In the genomic region with DNA sequence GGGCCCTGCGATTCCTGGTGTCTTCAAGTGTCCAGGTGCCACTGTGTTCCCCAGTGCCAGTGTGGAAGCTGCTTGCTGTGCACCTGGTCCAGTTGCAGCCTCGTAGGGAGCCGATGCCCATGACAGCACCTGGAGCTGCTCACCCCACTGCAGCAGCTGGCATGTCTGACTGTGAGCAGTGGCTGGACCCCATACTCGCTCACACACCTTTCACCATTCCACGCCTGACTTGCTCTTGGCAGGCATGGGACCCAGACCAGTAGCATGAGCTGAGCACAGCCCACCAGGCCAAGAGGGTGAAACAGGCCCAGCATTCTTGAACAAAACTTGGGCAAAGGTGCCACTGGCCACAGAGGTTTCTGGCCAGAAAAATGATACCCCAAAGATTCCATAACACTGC, we compare ENCODE assay signal across 19 cellular contexts.
DNase-seq lines count a peak whose midpoint lies in the region; ATAC-seq, FAIRE-seq and TF ChIP-seq lines count a peak whose summit lies in the region.
"Had no signal": no experiment of that assay in that cellular context is flagged by ENCODE, and none has a peak within 500 bp of the region (broad histone marks: within the 10 kb centered on the region; RNA-seq: fewer than 3 reads in every experiment).

No MANE protein-coding gene starts in this region.

- H2AFZ ChIP-seq in IMR-90 (replicated peaks; ENCODE audit: low read length, poor library complexity), result peak overlapping the region; percentile 32
- no peak overlapping the region for H2AFZ ChIP-seq in H1 (ENCODE audit: low read length)
- no peak overlapping the region for H2AFZ ChIP-seq in neuronal stem cell (ENCODE audit: low read length)
- H2AFZ ChIP-seq: GM23338 had no signal

- dilution Hi-C loops in IMR-90 (cut with HindIII; ENCODE audit: low sequenced_read_pairs, unreplicated experiment), result no loop called here

- H3K4me3 Mint-ChIP-seq in activated T-cell treated with anti-CD3 and anti-CD28 coated beads, Interleukin-2, amount 50 U/mL, for 24 hours, result no peak overlapping the region
- H3K4me3 Mint-ChIP-seq: CD4-positive, alpha-beta memory T cell; GM23338 had no signal

- H2BK20ac ChIP-seq in IMR-90 (ENCODE audit: low read depth, low read length), result no peak overlapping the region
- H2BK20ac ChIP-seq in H1 (ENCODE audit: low read length), result no peak overlapping the region

- H4K5ac ChIP-seq in IMR-90 (ENCODE audit: low read depth, low read length) (no peak overlapping the region), H1 (ENCODE audit: insufficient read length, low read depth, low read length) (no peak overlapping the region)

- no peak overlapping the region for H3K4ac ChIP-seq in IMR-90 (ENCODE audit: low read depth, low read length)
- no peak overlapping the region for H3K4ac ChIP-seq in H1 (replicated peaks; ENCODE audit: insufficient read length, low read depth, low read length)
- H3K4ac ChIP-seq in neuronal stem cell (ENCODE audit: low read length), result peak overlapping the region; percentile 84

- no peak for ATAC-seq in IMR-90 (ENCODE audit: low read depth)
- no peak for ATAC-seq in sciatic nerve
- ATAC-seq: GM12878, GM23338 had no signal

- TF ChIP-seq EP300 in H1 (IDR thresholded peaks at IDR 0.05; ENCODE audit: borderline replicate concordance in 1 of 2, low read depth in 2 of 2, low read length in 2 of 2), result no peak

- FAIRE-seq in H1 (lab: Jason Lieb, UNC), result no peak
- FAIRE-seq: G401.6, GM12878, GM19239 had no signal

- H2BK12ac ChIP-seq in H1 (ENCODE audit: low read depth, low read length) (no peak overlapping the region), neuronal stem cell (ENCODE audit: low read length) (no peak overlapping the region)

- H2BK120ac ChIP-seq in IMR-90 (ENCODE audit: low read depth, low read length), result no peak overlapping the region
- no peak overlapping the region for H2BK120ac ChIP-seq in H1 (replicated peaks; ENCODE audit: low read depth, low read length)
- no peak overlapping the region for H2BK120ac ChIP-seq in neuronal stem cell (ENCODE audit: low read depth, low read length)

- H3K27me3 ChIP-seq in IMR-90 (ENCODE audit: control insufficient read depth, insufficient read depth, low read length), result peaks cover 4% of the 10 kb centered on the region; the same call in 1 of the 2 replicates
- no peaks in the 10 kb centered on the region; a peak in 1 of 7 replicates for H3K27me3 ChIP-seq in H1 (replicated peaks in 1 of 4; ENCODE audit: control insufficient read depth in 3 of 4, extremely low read depth in 1 of 4, insufficient read depth in 3 of 4, low read length in 3 of 4)
- H3K27me3 ChIP-seq in neuronal stem cell (ENCODE audit: control insufficient read depth in 3 of 3, insufficient read depth in 3 of 3, low read depth in 1 of 3, low read length in 3 of 3), result peaks cover 0 to 20% (median 0%) of the 10 kb centered on the region in 3 experiments

- H3K56ac ChIP-seq in IMR-90 (ENCODE audit: extremely low read depth, insufficient read depth, low read length) (no peak overlapping the region), H1 (replicated peaks; ENCODE audit: insufficient read length, low read depth, low read length) (no peak overlapping the region)

- no peak overlapping the region for H4K91ac ChIP-seq in IMR-90 (ENCODE audit: insufficient read depth, low read depth, low read length)
- no peak overlapping the region for H4K91ac ChIP-seq in H1 (replicated peaks; ENCODE audit: insufficient read length, low read length)
- H4K91ac ChIP-seq in neuronal stem cell (ENCODE audit: low read depth, low read length, poor library complexity), result no peak overlapping the region

- no peak overlapping the region for H3K27ac Mint-ChIP-seq in activated T-cell treated with anti-CD3 and anti-CD28 coated beads, Interleukin-2, amount 50 U/mL, for 24 hours
- H3K27ac Mint-ChIP-seq: CD4-positive, alpha-beta memory T cell; GM23338 had no signal

- H2BK15ac ChIP-seq in IMR-90 (ENCODE audit: low read depth, low read length) (no peak overlapping the region), H1 (ENCODE audit: low read length) (0 out of 2 replicates have a peak overlapping the region, but pooled peaks have one; percentile 29), neuronal stem cell (ENCODE audit: low read length) (no peak overlapping the region)

- H2BK5ac ChIP-seq in IMR-90 (ENCODE audit: low read depth, low read length, poor library complexity, severe bottlenecking) (no peak overlapping the region), H1 (ENCODE audit: low read depth, low read length) (no peak overlapping the region), neuronal stem cell (ENCODE audit: low read length) (no peak overlapping the region)

- intact Hi-C loops in IMR-90 (cut with micrococcal nuclease) (no loop called here), sciatic nerve (cut with DNase I) (no loop called here)

- no peaks in the 10 kb centered on the region for H3K79me1 ChIP-seq in IMR-90 (ENCODE audit: low read depth in 1 of 2, low read length in 2 of 2)
- no peaks in the 10 kb centered on the region for H3K79me1 ChIP-seq in H1 (ENCODE audit: low read depth, low read length)
- H3K79me1 ChIP-seq in neuronal stem cell (ENCODE audit: low read depth, low read length), result no peaks in the 10 kb centered on the region

- H3K23ac ChIP-seq in IMR-90 (ENCODE audit: low read depth, low read length), result no peak overlapping the region
- no peak overlapping the region for H3K23ac ChIP-seq in H1 (ENCODE audit: insufficient read length)
- no peak overlapping the region for H3K23ac ChIP-seq in neuronal stem cell (ENCODE audit: low read depth, low read length, poor library complexity)

- 61% methylated on average over 3 of the region's 5 CpGs; no CpG with 5 or more reads in 1 of the 2 experiments for WGBS in IMR-90 (ENCODE audit: extremely low coverage in 2 of 2, insufficient read length in 1 of 2), 2 experiments
- 77% methylated on average over 5 of the region's 5 CpGs; no CpG with 5 or more reads in 1 of the 2 experiments for WGBS in H1 (ENCODE audit: extremely low coverage in 1 of 2, insufficient coverage in 1 of 2, insufficient read length in 1 of 2, insufficient replicate concordance in 2 of 2, low coverage in 1 of 2, low lambda C conversion rate in 2 of 2, missing lambda C conversion rate in 1 of 2), 2 experiments
- no CpG with 5 or more reads among the region's 5 CpGs for WGBS in neuronal stem cell (ENCODE audit: extremely low coverage in 2 of 2, insufficient read length in 2 of 2, insufficient replicate concordance in 1 of 2), 2 donors

- H3K79me2 ChIP-seq in H1 (ENCODE audit: control insufficient read depth in 1 of 2, insufficient read depth in 2 of 2, low read length in 2 of 2), result no peaks in the 10 kb centered on the region

- no TSS peak for BruUV-seq in IMR-90 (replicated peaks; lab: Mats Ljungman, UMichigan)

- TF ChIP-seq RAD21 in IMR-90 (IDR thresholded peaks at IDR 0.05; ENCODE audit: low read length) (no peak), H1 (IDR thresholded peaks at IDR 0.05 in 1 of 2, conservative IDR thresholded peaks at IDR 0.05 in 1 of 2; ENCODE audit: low read depth in 2 of 2, low read length in 2 of 2) (no peak)

- no peak overlapping the region for H3K14ac ChIP-seq in IMR-90 (replicated peaks; ENCODE audit: low read depth, low read length)
- H3K14ac ChIP-seq in H1 (ENCODE audit: insufficient read length), result no peak overlapping the region
- H3K14ac ChIP-seq in neuronal stem cell (ENCODE audit: low read length), result peak overlapping the region; percentile 89

- H3K27ac ChIP-seq in IMR-90 (ENCODE audit: insufficient read depth, low read length), result no peak overlapping the region
- H3K27ac ChIP-seq in H1 (ENCODE audit: low read depth, low read length), result no peak overlapping the region
- H3K27ac ChIP-seq in neuronal stem cell (replicated peaks; ENCODE audit: low read length), result no peak overlapping the region

- H3K4me1 ChIP-seq in IMR-90 (ENCODE audit: control insufficient read depth, insufficient read depth, low read length) (peaks cover 2% of the 10 kb centered on the region; the same call in 1 of the 2 replicates), H1 (replicated peaks in 1 of 4; ENCODE audit: control insufficient read depth in 3 of 4, insufficient read depth in 4 of 4, low read length in 3 of 4) (no peaks in the 10 kb centered on the region; a peak in 1 of 7 replicates), neuronal stem cell (ENCODE audit: control insufficient read depth in 2 of 2, insufficient read depth in 1 of 2, low read depth in 1 of 2, low read length in 2 of 2) (peaks cover 0 to 5% of the 10 kb centered on the region in 2 donors)

- H3K36me3 Mint-ChIP-seq in activated T-cell treated with anti-CD3 and anti-CD28 coated beads, Interleukin-2, amount 50 U/mL, for 24 hours (ENCODE audit: low read depth), result no peaks in the 10 kb centered on the region
- H3K36me3 Mint-ChIP-seq: CD4-positive, alpha-beta memory T cell had no signal

- no peaks in the 10 kb centered on the region for H3K9me3 Mint-ChIP-seq in activated T-cell treated with anti-CD3 and anti-CD28 coated beads, Interleukin-2, amount 50 U/mL, for 24 hours

- peaks cover 5% of the 10 kb centered on the region; the same call in 1 of the 2 replicates for H3K9me3 ChIP-seq in IMR-90 (ENCODE audit: control insufficient read depth, insufficient read depth, low read length)
- 0 out of 4 replicates have a peak, but pooled peaks cover 0 to 6% of the 10 kb centered on the region in 2 experiments for H3K9me3 ChIP-seq in H1 (ENCODE audit: insufficient read depth in 2 of 2, low read depth in 1 of 2, low read length in 1 of 2)
- H3K9me3 ChIP-seq in neuronal stem cell (replicated peaks in 1 of 2; ENCODE audit: control insufficient read depth in 2 of 2, insufficient read depth in 1 of 2, low read depth in 1 of 2, low read length in 2 of 2), result peaks cover 0 to 5% of the 10 kb centered on the region in 2 donors

- H3K36me3 ChIP-seq in IMR-90 (ENCODE audit: control insufficient read depth, insufficient read depth, low read length) (no peaks in the 10 kb centered on the region), H1 (ENCODE audit: control insufficient read depth in 2 of 4, insufficient read depth in 4 of 4, low read length in 3 of 4) (no peaks in the 10 kb centered on the region), neuronal stem cell (replicated peaks in 1 of 2; ENCODE audit: control insufficient read depth in 2 of 2, insufficient read depth in 2 of 2, low read length in 2 of 2) (peaks cover 0 to 2% of the 10 kb centered on the region in 2 donors)

- H3K9me1 ChIP-seq in IMR-90 (ENCODE audit: insufficient read depth, low read length), result no peaks in the 10 kb centered on the region

- H3K18ac ChIP-seq in IMR-90 (ENCODE audit: low read depth, low read length) (no peak overlapping the region), H1 (ENCODE audit: extremely low read depth, low read length) (no peak overlapping the region), neuronal stem cell (ENCODE audit: low read length) (no peak overlapping the region)

- TF ChIP-seq CTCF in IMR-90 (conservative IDR thresholded peaks at IDR 0.05; ENCODE audit: low read depth, low read length), result no peak
- TF ChIP-seq CTCF in H1 (IDR thresholded peaks at IDR 0.05; ENCODE audit: control extremely low read depth in 1 of 3, insufficient read depth in 1 of 3, low read depth in 1 of 3, low read length in 3 of 3), result no peak
- TF ChIP-seq CTCF in GM10248 (IDR thresholded peaks at IDR 0.05; ENCODE audit: control extremely low read depth, extremely low read depth, low read depth, missing control alignments), result no peak

- no peak overlapping the region for H2AK5ac ChIP-seq in IMR-90 (ENCODE audit: low read depth, low read length)
- H2AK5ac ChIP-seq in H1 (ENCODE audit: low read depth, low read length), result 0 out of 2 replicates have a peak overlapping the region, but pooled peaks have one; percentile 9
- peak overlapping the region; percentile 88 for H2AK5ac ChIP-seq in neuronal stem cell (ENCODE audit: low read depth, low read length)

- H2AK9ac ChIP-seq in IMR-90 (replicated peaks; ENCODE audit: low read depth, low read length, poor library complexity), result no peak overlapping the region

- H3K9ac ChIP-seq in IMR-90 (ENCODE audit: low read depth, low read length) (no peak overlapping the region), H1 (replicated peaks in 1 of 4; ENCODE audit: extremely low read depth in 1 of 4, low read depth in 3 of 4, low read length in 3 of 4) (no peak overlapping the region), neuronal stem cell (ENCODE audit: low read depth, low read length, poor library complexity) (no peak overlapping the region)

- H4K8ac ChIP-seq in IMR-90 (ENCODE audit: low read depth in 2 of 2, low read length in 2 of 2) (no peak overlapping the region), H1 (ENCODE audit: extremely low read depth, insufficient read depth, low read length) (no peak overlapping the region), neuronal stem cell (ENCODE audit: low read depth, low read length) (peak overlapping the region; percentile 86)

- CTCF ChIA-PET in IMR-90 (lab: Yijun Ruan, JAX), result no interaction called here
- CTCF ChIA-PET in H1 (lab: Charles Lee; ENCODE audit: partially characterized antibody), result interaction anchor here (0.6 to 3.1 kb wide), 18 partner anchors 10 to 758 kb away, joined by 3 to 23 read pairs (median 4); no protein-coding TSS in a partner anchor
- CTCF ChIA-PET in GM10248 (lab: Yijun Ruan, JAX), result interaction anchor here (0.8 kb wide), 1 partner anchor 13 kb away, joined by 3 read pairs; no protein-coding TSS in a partner anchor

- POLR2A ChIA-PET in IMR-90 (lab: Charles Lee; ENCODE audit: unreplicated experiment), result no interaction called here
- POLR2A ChIA-PET in H1 (lab: Charles Lee; ENCODE audit: partially characterized antibody), result no interaction called here
- POLR2A ChIA-PET in GM10248 (lab: Yijun Ruan, JAX), result no interaction called here

- no peaks in the 10 kb centered on the region for H3K23me2 ChIP-seq in H1 (ENCODE audit: low read depth, low read length)

- H3K4me1 Mint-ChIP-seq in activated T-cell treated with anti-CD3 and anti-CD28 coated beads, Interleukin-2, amount 50 U/mL, for 24 hours (ENCODE audit: low read depth), result no peaks in the 10 kb centered on the region
- H3K4me1 Mint-ChIP-seq: CD4-positive, alpha-beta memory T cell had no signal

- TF ChIP-seq POLR2A in IMR-90 (IDR thresholded peaks at IDR 0.05; ENCODE audit: low read depth, low read length) (no peak), H1 (IDR thresholded peaks at IDR 0.05; ENCODE audit: control extremely low read depth in 1 of 2, low read depth in 2 of 2, low read length in 2 of 2) (no peak)

- no peak overlapping the region for H3K4me2 ChIP-seq in IMR-90 (ENCODE audit: low read depth, low read length)
- no peak overlapping the region for H3K4me2 ChIP-seq in H1 (ENCODE audit: insufficient read depth in 1 of 2, low read depth in 2 of 2, low read length in 2 of 2)
- H3K4me2 ChIP-seq in neuronal stem cell (ENCODE audit: insufficient read depth, low read length, poor library complexity, severe bottlenecking), result no peak overlapping the region
- H3K4me2 ChIP-seq: GM23338 had no signal

- no peaks in the 10 kb centered on the region for H3K27me3 Mint-ChIP-seq in activated T-cell treated with anti-CD3 and anti-CD28 coated beads, Interleukin-2, amount 50 U/mL, for 24 hours

- DNase-seq in IMR-90 (no peak), H1 (ENCODE audit: low read depth in 1 of 2, low spot score in 2 of 2) (peak in 1 of 2 experiments; percentile 26), neuronal stem cell (ENCODE audit: low spot score) (no peak), sciatic nerve (ENCODE audit: low spot score) (peak; percentile 31), cerebellum (ENCODE audit: low spot score) (no peak), GM10248 (ENCODE audit: extremely low spot score) (no peak)
- no peak for DNase-seq in activated T-cell treated with anti-CD3 and anti-CD28 coated beads, Interleukin-2, amount 50 U/mL, for 24 hours
- DNase-seq: C1 segment of cervical spinal cord; Calu3; CD4-positive, alpha-beta memory T cell; COR-L47; DMS153; DND-41; H7; HCEC 1CT had no signal

- in situ Hi-C loops in IMR-90 (cut with MboI; ENCODE audit: low sequenced_read_pairs), result no loop called here

- H3K4me3 ChIP-seq in IMR-90 (ENCODE audit: insufficient read depth, low read depth, low read length) (no peak overlapping the region), H1 (ENCODE audit: extremely low read depth in 1 of 4, insufficient read depth in 2 of 4, low read depth in 3 of 4, low read length in 4 of 4) (no peak overlapping the region), neuronal stem cell (ENCODE audit: low read length in 2 of 2) (no peak overlapping the region)
- H3K4me3 ChIP-seq: GM12878, GM23338 had no signal

- H4K20me1 ChIP-seq in IMR-90 (ENCODE audit: insufficient read depth, low read length) (no peaks in the 10 kb centered on the region), H1 (replicated peaks in 1 of 2; ENCODE audit: control insufficient read depth in 1 of 2, insufficient read depth in 2 of 2, low read length in 2 of 2) (no peaks in the 10 kb centered on the region)
